17 cellular contexts compared by ENCODE assay signal in genomic region chr1:213017447-213018273, GRCh38. TPM values are rescaled to one million over a fixed set of nuclear protein-coding genes. Genes with fewer than 3 reads are reported as not detected.
DNase-seq lines count a peak whose midpoint lies in the region; ATAC-seq, FAIRE-seq and TF ChIP-seq lines count a peak whose summit lies in the region.
"Had no signal": no experiment of that assay in that cellular context is flagged by ENCODE, and none has a peak within 500 bp of the region (broad histone marks: within the 10 kb centered on the region; RNA-seq: fewer than 3 reads in every experiment).

No MANE protein-coding gene starts in this region.

- no peak overlapping the region for H2AK5ac ChIP-seq in neuronal stem cell (ENCODE audit: low read depth, low read length)

- H3K23ac ChIP-seq in neuronal stem cell (ENCODE audit: low read depth, low read length, poor library complexity) = no peak overlapping the region

- H3K27ac ChIP-seq in CD8-positive, alpha-beta memory T cell (ENCODE audit: low read depth, low read length) = peak overlapping the region; percentile 78
- H3K27ac ChIP-seq in HCT116 (ENCODE audit: low read depth, low read length) = no peak overlapping the region
- H3K27ac ChIP-seq in neuronal stem cell (replicated peaks; ENCODE audit: low read length) = no peak overlapping the region
- H3K27ac ChIP-seq: HL-60 had no signal

- H3K9ac ChIP-seq in HCT116 (ENCODE audit: low read length) (no peak overlapping the region), neuronal stem cell (ENCODE audit: low read depth, low read length, poor library complexity) (no peak overlapping the region)

- peak overlapping the region in 1 of 7 donors; percentile 38 for H3K4me3 Mint-ChIP-seq in CD8-positive, alpha-beta memory T cell
- H3K4me3 Mint-ChIP-seq: H9 had no signal

- TF ChIP-seq RAD21 in HCT116 (IDR thresholded peaks at IDR 0.05; ENCODE audit: low read depth) = no peak

- peaks cover 24% of the 10 kb centered on the region for H3K79me2 ChIP-seq in HCT116 (ENCODE audit: insufficient read depth, low read length)

- TF ChIP-seq POLR2A in HCT116 (IDR thresholded peaks at IDR 0.05; ENCODE audit: borderline replicate concordance, extremely low read depth, insufficient read depth, insufficient read length) = no peak

- no peak overlapping the region for H2BK5ac ChIP-seq in neuronal stem cell (ENCODE audit: low read length)

- no peaks in the 10 kb centered on the region for H4K20me1 ChIP-seq in HCT116 (ENCODE audit: insufficient read depth)

- no peak overlapping the region for H3K14ac ChIP-seq in neuronal stem cell (ENCODE audit: low read length)

- intact Hi-C loops in HCT116 (cut with micrococcal nuclease) = no loop called here
- intact Hi-C loops in mucosa of descending colon (cut with DNase I, micrococcal nuclease) = no loop called here

- no CpG with 5 or more reads among the region's 9 CpGs for whole genome bisulfite sequencing in neuronal stem cell (ENCODE audit: extremely low coverage in 2 of 2, insufficient read length in 2 of 2, insufficient replicate concordance in 1 of 2), 2 donors

- H2AFZ ChIP-seq in HCT116 (ENCODE audit: low read depth, low read length, poor library complexity, severe bottlenecking) (peak overlapping the region; percentile 69), neuronal stem cell (ENCODE audit: low read length) (peak overlapping the region; percentile 4)

- peaks cover 13% of the 10 kb centered on the region for H3K4me1 ChIP-seq in CD8-positive, alpha-beta memory T cell (ENCODE audit: insufficient read depth, low read length)
- H3K4me1 ChIP-seq in HCT116 (ENCODE audit: control insufficient read depth in 1 of 2, insufficient read depth in 2 of 2, low read length in 2 of 2) (peaks cover 0 to 27% of the 10 kb centered on the region in 2 experiments; a peak in 3 of 4 replicates), neuronal stem cell (ENCODE audit: control insufficient read depth in 2 of 2, insufficient read depth in 1 of 2, low read depth in 1 of 2, low read length in 2 of 2) (no peaks in the 10 kb centered on the region), mucosa of descending colon (ENCODE audit: low read depth) (no peaks in the 10 kb centered on the region)

- H2BK120ac ChIP-seq in neuronal stem cell (ENCODE audit: low read depth, low read length) = no peak overlapping the region

- H3K4me2 ChIP-seq in HCT116 (ENCODE audit: low read length) (peak overlapping the region; percentile 86; the same call in 1 of the 2 replicates), neuronal stem cell (ENCODE audit: insufficient read depth, low read length, poor library complexity, severe bottlenecking) (no peak overlapping the region)

- no peak overlapping the region for H3K18ac ChIP-seq in neuronal stem cell (ENCODE audit: low read length)

- no peaks in the 10 kb centered on the region for H3K27me3 ChIP-seq in CD8-positive, alpha-beta memory T cell (ENCODE audit: insufficient read depth, low read length, poor library complexity, severe bottlenecking)
- no peaks in the 10 kb centered on the region for H3K27me3 ChIP-seq in HCT116 (ENCODE audit: insufficient read depth, low read length)
- no peaks in the 10 kb centered on the region for H3K27me3 ChIP-seq in neuronal stem cell (ENCODE audit: control insufficient read depth in 3 of 3, insufficient read depth in 3 of 3, low read depth in 1 of 3, low read length in 3 of 3)

- RAD21 ChIA-PET in HCT116 (lab: Charles Lee; ENCODE audit: low non-redundant PET in 1 of 2, low total read pairs in 2 of 2, uncharacterized antibody in 2 of 2, unreplicated experiment in 2 of 2) = no interaction called here

- H3K9me2 ChIP-seq in HCT116 (ENCODE audit: insufficient read depth) = 0 out of 2 replicates have a peak, but pooled peaks cover 5% of the 10 kb centered on the region

- POLR2A ChIA-PET in CD8-positive, alpha-beta memory T cell (lab: Charles Lee) = interaction anchor here (1.6 kb wide), 1 partner anchor 732 kb away, joined by 5 read pairs; no protein-coding TSS in a partner anchor
- POLR2A ChIA-PET in HCT116 (lab: Charles Lee) = no interaction called here

- H3K27me3 Mint-ChIP-seq in CD8-positive, alpha-beta memory T cell = peaks cover 1 to 10% of the 10 kb centered on the region in 2 donors

- H2BK12ac ChIP-seq in neuronal stem cell (ENCODE audit: low read length) = no peak overlapping the region

- DNase-seq in CD8-positive, alpha-beta memory T cell = no peak
- no peak for DNase-seq in HCT116 (ENCODE audit: low read depth, low spot score)
- no peak for DNase-seq in neuronal stem cell (ENCODE audit: low spot score)
- no peak for DNase-seq in OCI-M2 (lab: John Stamatoyannopoulos, UW; ENCODE audit: unreplicated experiment)
- no peak for DNase-seq in mucosa of descending colon
- DNase-seq in activated T-cell treated with anti-CD3 and anti-CD28 coated beads, Interleukin-2, amount 50 U/mL, for 48 hours = no peak
- DNase-seq: C1 segment of cervical spinal cord, DND-41, H9, IMR-90, Kasumi-1, MM.1S, NCI-H1694 treated with DMSO at 0.1 percent for 48 hours, NCI-H82 had no signal

- peak overlapping the region in 1 of 8 donors; percentile 6 for H3K27ac Mint-ChIP-seq in CD8-positive, alpha-beta memory T cell
- H3K27ac Mint-ChIP-seq: H9 had no signal

- no peak overlapping the region for H4K8ac ChIP-seq in neuronal stem cell (ENCODE audit: low read depth, low read length)

- peaks cover 24 to 30% (median 29%) of the 10 kb centered on the region in 3 donors for H3K4me1 Mint-ChIP-seq in CD8-positive, alpha-beta memory T cell

- BruUV-seq in HCT116 (replicated peaks; lab: Mats Ljungman, UMichigan) = no TSS peak

- H3K36me3 ChIP-seq in CD8-positive, alpha-beta memory T cell (ENCODE audit: insufficient read depth, low read length) = no peaks in the 10 kb centered on the region
- H3K36me3 ChIP-seq in HCT116 (ENCODE audit: control insufficient read depth in 1 of 2, insufficient read depth in 2 of 2, low read length in 2 of 2) (no peaks in the 10 kb centered on the region), neuronal stem cell (replicated peaks in 1 of 2; ENCODE audit: control insufficient read depth in 2 of 2, insufficient read depth in 2 of 2, low read length in 2 of 2) (peaks cover 0 to 6% of the 10 kb centered on the region in 2 donors), mucosa of descending colon (ENCODE audit: low read depth) (no peaks in the 10 kb centered on the region)

- H3K9me3 Mint-ChIP-seq in CD8-positive, alpha-beta memory T cell = no peaks in the 10 kb centered on the region
- H3K9me3 Mint-ChIP-seq: H9 had no signal

- peaks cover 0 to 14% (median 0%) of the 10 kb centered on the region in 3 donors for H3K36me3 Mint-ChIP-seq in CD8-positive, alpha-beta memory T cell

- H3K4me3 ChIP-seq in CD8-positive, alpha-beta memory T cell (ENCODE audit: low read length) = no peak overlapping the region
- H3K4me3 ChIP-seq in HCT116 (replicated peaks in 1 of 2; ENCODE audit: low read depth in 1 of 2, low read length in 2 of 2) = peak overlapping the region in 1 of 2 experiments; percentile 87; a peak in 1 of 4 replicates
- H3K4me3 ChIP-seq in neuronal stem cell (ENCODE audit: low read length in 2 of 2) = no peak overlapping the region
- H3K4me3 ChIP-seq in mucosa of descending colon = no peak overlapping the region

- TF ChIP-seq CTCF in HCT116 (IDR thresholded peaks at IDR 0.05 in 2 of 3, conservative IDR thresholded peaks at IDR 0.05 in 1 of 3; ENCODE audit: borderline replicate concordance in 1 of 3, insufficient read depth in 1 of 3, low read depth in 2 of 3, low read length in 2 of 3) (no peak), mucosa of descending colon (IDR thresholded peaks at IDR 0.05) (no peak)

- CTCF ChIA-PET in CD8-positive, alpha-beta memory T cell (lab: Charles Lee) = no interaction called here
- CTCF ChIA-PET in HCT116 (lab: Charles Lee) = no interaction called here

- peak; percentile 20 for FAIRE-seq in TTC549 (lab: Jason Lieb, UNC)
- FAIRE-seq: G401.6 had no signal

- H3K4ac ChIP-seq in neuronal stem cell (ENCODE audit: low read length) = no peak overlapping the region

- ATAC-seq in HCT116 (no peak), mucosa of descending colon (no peak)

- H3K79me1 ChIP-seq in neuronal stem cell (ENCODE audit: low read depth, low read length) = no peaks in the 10 kb centered on the region

- H4K91ac ChIP-seq in neuronal stem cell (ENCODE audit: low read depth, low read length, poor library complexity) = no peak overlapping the region

- no peak overlapping the region for H2BK15ac ChIP-seq in neuronal stem cell (ENCODE audit: low read length)

- no peaks in the 10 kb centered on the region for H3K9me3 ChIP-seq in CD8-positive, alpha-beta memory T cell (ENCODE audit: low read length)
- no peaks in the 10 kb centered on the region for H3K9me3 ChIP-seq in HCT116 (ENCODE audit: control insufficient read depth in 1 of 2, insufficient read depth in 1 of 2, low read depth in 1 of 2, low read length in 2 of 2)
- no peaks in the 10 kb centered on the region for H3K9me3 ChIP-seq in neuronal stem cell (replicated peaks in 1 of 2; ENCODE audit: control insufficient read depth in 2 of 2, insufficient read depth in 1 of 2, low read depth in 1 of 2, low read length in 2 of 2)
- no peaks in the 10 kb centered on the region for H3K9me3 ChIP-seq in mucosa of descending colon

TF ChIP-seq in HCT116, 20 proteins besides CTCF, POLR2A, EP300 and RAD21:
- TF ChIP-seq ZFX (IDR thresholded peaks at IDR 0.05) (no peak), TCF7L2 (IDR thresholded peaks at IDR 0.05; ENCODE audit: borderline replicate concordance, extremely low read depth, insufficient read depth, insufficient read length) (no peak), ZNF274 (IDR thresholded peaks at IDR 0.05; ENCODE audit: low read depth, low read length) (no peak), SIN3A (IDR thresholded peaks at IDR 0.05; ENCODE audit: low read depth) (no peak), EGR1 (IDR thresholded peaks at IDR 0.05; ENCODE audit: low read depth) (no peak)

RNA-seq across cellular contexts. Expression of gene ANGEL2, which starts 2.0 kb away (rescaled TPM):
- 10 to 100 TPM; 41.2 to 42.5 TPM for total RNA-seq in CD8-positive, alpha-beta memory T cell
- 32.1 TPM for polyA plus RNA-seq in CD8-positive, alpha-beta memory T cell
- total RNA-seq in HCT116 (2021; ENCODE audit: unreplicated experiment) (25.5 TPM), mucosa of descending colon (10 to 100 TPM; 24.7 to 35.1 (median 33.3) TPM)
- 7.1 and 13.4 TPM in 2 replicates for polyA plus RNA-seq in HCT116 (2012)
- polyA plus RNA-seq in neuronal stem cell (2013, experiment 1 of 2) = 22.9 TPM
- polyA plus RNA-seq in neuronal stem cell (2013, experiment 2 of 2) = 25.3 TPM

RNA-seq across cellular contexts. Expression of gene RPS6KC1, which starts 33.4 kb away (rescaled TPM):
- total RNA-seq in CD8-positive, alpha-beta memory T cell = 1 to 10 TPM; 7.4 to 8.2 TPM
- polyA plus RNA-seq in CD8-positive, alpha-beta memory T cell = 7.4 TPM
- 15.9 TPM for total RNA-seq in HCT116 (2021; ENCODE audit: unreplicated experiment)
- 3.8 and 4.9 TPM in 2 replicates for polyA plus RNA-seq in HCT116 (2012)
- 7.5 TPM for polyA plus RNA-seq in neuronal stem cell (2013, experiment 1 of 2)
- polyA plus RNA-seq in neuronal stem cell (2013, experiment 2 of 2) = 7.4 TPM
- total RNA-seq in mucosa of descending colon = 10 to 100 TPM in 1 of 3 donors, 1 to 10 TPM in 2; 9.0 to 23.4 (median 9.2) TPM
